In the genomic region with DNA sequence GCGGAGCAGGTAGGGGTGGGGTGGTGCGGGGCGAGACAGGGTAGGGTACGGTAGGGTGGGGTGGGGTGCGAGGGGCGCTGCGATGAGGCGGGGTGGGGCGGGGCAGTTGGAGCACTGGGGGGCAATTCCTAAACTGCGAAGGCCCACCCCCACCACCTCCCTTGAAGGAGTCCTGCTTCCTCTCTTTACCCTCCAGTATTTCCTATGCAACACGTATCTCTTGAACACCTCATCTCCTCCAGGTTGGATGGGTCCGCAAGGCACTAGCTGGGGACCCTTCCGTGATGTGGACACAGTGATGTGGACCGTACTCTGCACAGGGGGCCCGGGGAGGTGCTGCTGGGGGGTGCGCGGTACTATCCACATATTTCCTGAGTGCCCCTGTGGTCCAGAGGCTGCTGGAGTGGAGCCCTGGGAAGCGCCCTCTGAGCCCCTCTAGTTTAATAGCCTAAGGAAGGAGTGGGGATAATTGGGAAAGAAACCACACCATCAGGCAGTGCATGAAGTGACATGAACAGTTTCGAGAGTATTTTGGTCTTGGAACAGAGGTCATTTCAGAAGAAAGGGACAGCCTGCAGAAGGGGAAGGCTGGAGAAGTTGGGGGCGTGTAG, we compare ENCODE assay signal across 10 cellular contexts. TPM values are rescaled to one million over a fixed set of nuclear protein-coding genes. Genes with fewer than 3 reads are reported as not detected.
DNase-seq lines count a peak whose midpoint lies in the region; ATAC-seq and TF ChIP-seq lines count a peak whose summit lies in the region.
"Had no signal": no experiment of that assay in that cellular context is flagged by ENCODE, and none has a peak within 500 bp of the region (broad histone marks: within the 10 kb centered on the region; RNA-seq: fewer than 3 reads in every experiment).

No MANE protein-coding gene starts in this region.

- POLR2A ChIA-PET in activated CD4-positive, alpha-beta T cell treated with anti-CD3 and anti-CD28 coated beads for 36 hours (lab: Charles Lee): no interaction called here

- CTCF ChIA-PET in activated CD4-positive, alpha-beta T cell treated with anti-CD3 and anti-CD28 coated beads for 36 hours (lab: Charles Lee): interaction anchor here (0.7 to 5.0 kb wide), 11 partner anchors 19 to 773 kb away, joined by 3 to 28 read pairs (median 3); a partner anchor contains a TSS

- H3K27ac ChIP-seq in ascending aorta (peak overlapping the region in 1 of 2 donors; percentile 38), testis (peak overlapping the region in 1 of 2 donors; percentile 66)
- H3K27ac ChIP-seq: neutrophil had no signal

- H3K4me1 Mint-ChIP-seq in activated CD4-positive, alpha-beta T cell treated with anti-CD3 and anti-CD28 coated beads for 36 hours: peaks cover 13% of the 10 kb centered on the region

- no peaks in the 10 kb centered on the region for H3K36me3 ChIP-seq in ascending aorta
- H3K36me3 ChIP-seq in testis (ENCODE audit: low read depth, missing control alignments): no peaks in the 10 kb centered on the region
- H3K36me3 ChIP-seq: neutrophil had no signal

- H3K9me3 ChIP-seq in ascending aorta: no peaks in the 10 kb centered on the region
- H3K9me3 ChIP-seq in iPS-18c (ENCODE audit: control insufficient read depth, insufficient read depth, low read length): no peaks in the 10 kb centered on the region
- H3K9me3 ChIP-seq in testis: no peaks in the 10 kb centered on the region
- H3K9me3 ChIP-seq: neutrophil had no signal

- H3K4me1 ChIP-seq in ascending aorta (peaks cover 3 to 8% of the 10 kb centered on the region in 2 donors), testis (peaks cover 3% of the 10 kb centered on the region)

- peak; percentile 3 for ATAC-seq in activated CD4-positive, alpha-beta T cell treated with anti-CD3 and anti-CD28 coated beads for 36 hours

- H3K4me3 Mint-ChIP-seq in activated CD4-positive, alpha-beta T cell treated with anti-CD3 and anti-CD28 coated beads for 36 hours: peak overlapping the region; percentile 58

- WGBS in testis, 2 donors: 18 to 24% methylated on average over 5 to 17 of the region's 20 CpGs

- intact Hi-C loops in activated CD4-positive, alpha-beta T cell treated with anti-CD3 and anti-CD28 coated beads for 36 hours (cut with DNase I, micrococcal nuclease): loop anchor here (1.0 to 10.0 kb wide), 11 partner anchors 68 to 968 kb away; a partner anchor contains a TSS
- intact Hi-C loops in ascending aorta (cut with DNase I): loop anchor here (5.0 to 10.0 kb wide), 6 partner anchors 137 to 840 kb away; a partner anchor contains a TSS
- intact Hi-C loops in testis (cut with DNase I; ENCODE audit: low total_unique reads): no loop called here

- no peaks in the 10 kb centered on the region for H3K36me3 Mint-ChIP-seq in activated CD4-positive, alpha-beta T cell treated with anti-CD3 and anti-CD28 coated beads for 36 hours (ENCODE audit: low read depth)

- H3K27me3 ChIP-seq in ascending aorta: no peaks in the 10 kb centered on the region
- H3K27me3 ChIP-seq in testis: no peaks in the 10 kb centered on the region

- H3K4me3 ChIP-seq in ascending aorta (peak overlapping the region; percentile 70 to 95), iPS-18c (ENCODE audit: insufficient read depth, low read depth, low read length) (peak overlapping the region; percentile 50; the same call in 1 of the 2 replicates), testis (peak overlapping the region; percentile 39 to 62)

- TF ChIP-seq POLR2A in testis (IDR thresholded peaks at IDR 0.05): no peak

- peaks cover 17% of the 10 kb centered on the region for H3K27me3 Mint-ChIP-seq in activated CD4-positive, alpha-beta T cell treated with anti-CD3 and anti-CD28 coated beads for 36 hours

- TF ChIP-seq CTCF in ascending aorta (IDR thresholded peaks at IDR 0.05): no peak
- no peak for TF ChIP-seq CTCF in testis (IDR thresholded peaks at IDR 0.05)

- DNase-seq in activated CD4-positive, alpha-beta T cell treated with anti-CD3 and anti-CD28 coated beads for 36 hours: no peak
- no peak for DNase-seq in activated CD4-positive, alpha-beta T cell treated with anti-CD3 and anti-CD28 coated beads, Interleukin-2, amount 50 U/mL, for 1 hour
- DNase-seq in ascending aorta (ENCODE audit: low spot score in 2 of 2) (no peak), testis (no peak), inferior parietal cortex (ENCODE audit: extremely low spot score) (no peak), NCI-H1930 (lab: John Stamatoyannopoulos, UW) (no peak)
- no peak for DNase-seq in stimulated activated CD4-positive, alpha-beta T cell treated with anti-CD3 and anti-CD28 coated beads, Interleukin-12 subunit alpha, Interleukin-12 subunit beta, amount 100 ng/mL, for 4 hours
- DNase-seq: NCI-H2227 treated with DMSO at 0.1 percent for 48 hours had no signal

- no peaks in the 10 kb centered on the region for H3K9me3 Mint-ChIP-seq in activated CD4-positive, alpha-beta T cell treated with anti-CD3 and anti-CD28 coated beads for 36 hours (ENCODE audit: low read depth)

- no peak overlapping the region for H3K27ac Mint-ChIP-seq in activated CD4-positive, alpha-beta T cell treated with anti-CD3 and anti-CD28 coated beads for 36 hours

RNA-seq across cellular contexts. Expression of a gene that starts 1.1 kb away (rescaled TPM):
- under 1 TPM; 0.19 to 0.21 TPM for total RNA-seq in activated CD4-positive, alpha-beta T cell treated with anti-CD3 and anti-CD28 coated beads for 36 hours
- total RNA-seq in ascending aorta (not detected), testis (1 to 10 TPM; 1.6 to 4.8 TPM)
- polyA plus RNA-seq in testis (ENCODE audit: insufficient read depth, low read depth, low replicate concordance): 5.3 TPM
